Comparison of ENCODE assay signal across 12 cellular contexts in the genomic region with DNA sequence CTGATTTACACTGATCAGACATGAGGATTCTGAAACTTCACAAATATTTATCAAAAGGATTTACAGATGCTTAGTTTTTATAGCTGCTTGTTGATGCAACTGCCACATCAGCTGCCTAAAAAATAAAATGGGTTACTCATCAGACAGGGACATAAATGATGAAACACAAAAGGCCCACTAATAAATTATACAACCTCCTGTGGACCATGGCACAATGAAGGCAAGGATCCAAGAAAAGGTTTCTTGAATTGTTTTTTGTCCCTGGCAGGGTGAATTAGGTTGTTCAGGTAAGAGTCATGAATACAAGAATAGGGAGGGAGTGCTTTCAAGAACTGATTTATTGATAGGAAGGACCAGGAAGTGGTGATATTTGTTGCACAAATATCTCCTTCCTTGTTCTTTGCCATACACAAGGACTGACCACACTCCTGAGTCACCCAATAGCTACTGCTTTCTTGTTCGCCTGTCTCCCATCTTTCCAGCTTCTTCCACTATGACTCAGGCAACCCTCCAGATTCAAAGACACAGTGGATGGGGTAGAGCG.
DNase-seq lines count a peak whose midpoint lies in the region; ATAC-seq, FAIRE-seq and TF ChIP-seq lines count a peak whose summit lies in the region.
"Had no signal": no experiment of that assay in that cellular context is flagged by ENCODE, and none has a peak within 500 bp of the region (broad histone marks: within the 10 kb centered on the region; RNA-seq: fewer than 3 reads in every experiment).

No MANE protein-coding gene starts in this region.

- H3K4me1 Mint-ChIP-seq in stimulated activated naive B cell treated with anti-CD40 and anti-IgM and Interleukin-4, amounts not matched to agents 10 μg/mL and 1 μg/mL and 100 μg/mL, for 72 hours, result peaks cover 3 to 8% of the 10 kb centered on the region in 2 donors

- no peaks in the 10 kb centered on the region for H3K9me3 ChIP-seq in pancreas

- no peaks in the 10 kb centered on the region for H3K9me3 Mint-ChIP-seq in stimulated activated naive B cell treated with anti-CD40 and anti-IgM and Interleukin-4, amounts not matched to agents 10 μg/mL and 1 μg/mL and 100 μg/mL, for 72 hours
- H3K9me3 Mint-ChIP-seq: activated CD4-positive, alpha-beta memory T cell treated with anti-CD3 and anti-CD28 coated beads for 36 hours had no signal

- no peaks in the 10 kb centered on the region for H3K36me3 ChIP-seq in pancreas

- H3K27ac Mint-ChIP-seq in stimulated activated naive B cell treated with anti-CD40 and anti-IgM and Interleukin-4, amounts not matched to agents 10 μg/mL and 1 μg/mL and 100 μg/mL, for 72 hours, result no peak overlapping the region
- H3K27ac Mint-ChIP-seq: activated CD4-positive, alpha-beta memory T cell treated with anti-CD3 and anti-CD28 coated beads for 36 hours had no signal

- 61 to 65% methylated on average over 2 of the region's 2 CpGs for WGBS in pancreas, 2 donors

- H3K4me3 ChIP-seq in pancreas, result no peak overlapping the region

- DNase-seq in GM04503 (ENCODE audit: low read depth) (peak; percentile 89), NOMO-1 treated with dmso at 0.1 percent for 144 hours (lab: John Stamatoyannopoulos, UW; ENCODE audit: unreplicated experiment) (peak; percentile 68), pancreas (no peak)
- DNase-seq in stimulated activated naive B cell treated with anti-CD40 and anti-IgM and Interleukin-4, amounts not matched to agents 10 μg/mL and 1 μg/mL and 100 μg/mL, for 72 hours, result no peak
- DNase-seq in activated naive CD4-positive, alpha-beta T cell treated with Interleukin-2 at 50 U/mL for 16 hours, result no peak
- DNase-seq in activated CD4-positive, alpha-beta T cell treated with anti-CD3 and anti-CD28 coated beads for 48 hours, result no peak
- DNase-seq: activated CD4-positive, alpha-beta memory T cell treated with anti-CD3 and anti-CD28 coated beads for 36 hours; anterior cingulate cortex; Karpas-422; RPMI8226 had no signal

- intact Hi-C loops in pancreas (cut with DNase I), result no loop called here

- TF ChIP-seq CTCF in pancreas (IDR thresholded peaks at IDR 0.05), result no peak

- ATAC-seq in pancreas (peak in 3 of 4 donors; percentile 52 to 81 (median 54)), HG02885 (IDR thresholded peaks at IDR 0.05; ENCODE audit: poor library complexity, unreplicated experiment) (no peak)
- no peak for ATAC-seq in stimulated activated naive B cell treated with anti-CD40 and anti-IgM and Interleukin-4, amounts not matched to agents 10 μg/mL and 1 μg/mL and 100 μg/mL, for 72 hours (replicated peaks)

- FAIRE-seq in endometrium (lab: Jason Lieb, UNC) (peak; percentile 48), pancreas (lab: Jason Lieb, UNC) (no peak)

- H3K4me1 ChIP-seq in pancreas, result no peaks in the 10 kb centered on the region

- no peaks in the 10 kb centered on the region for H3K27me3 Mint-ChIP-seq in stimulated activated naive B cell treated with anti-CD40 and anti-IgM and Interleukin-4, amounts not matched to agents 10 μg/mL and 1 μg/mL and 100 μg/mL, for 72 hours

- no peak overlapping the region for H3K27ac ChIP-seq in pancreas

- H3K27me3 ChIP-seq in pancreas, result no peaks in the 10 kb centered on the region

- no peaks in the 10 kb centered on the region for H3K36me3 Mint-ChIP-seq in stimulated activated naive B cell treated with anti-CD40 and anti-IgM and Interleukin-4, amounts not matched to agents 10 μg/mL and 1 μg/mL and 100 μg/mL, for 72 hours
- H3K36me3 Mint-ChIP-seq: activated CD4-positive, alpha-beta memory T cell treated with anti-CD3 and anti-CD28 coated beads for 36 hours had no signal

- H3K4me3 Mint-ChIP-seq in stimulated activated naive B cell treated with anti-CD40 and anti-IgM and Interleukin-4, amounts not matched to agents 10 μg/mL and 1 μg/mL and 100 μg/mL, for 72 hours, result no peak overlapping the region
- H3K4me3 Mint-ChIP-seq: activated CD4-positive, alpha-beta memory T cell treated with anti-CD3 and anti-CD28 coated beads for 36 hours had no signal

Comparison
In these comparisons a context has a peak if more than half of its experiments do, and no peak if none do; other contexts are left out.
1. DNase-seq: peak in GM04503 (single experiment) and NOMO-1 treated with dmso at 0.1 percent for 144 hours (single experiment); none in pancreas (0 of 6), stimulated activated naive B cell treated with anti-CD40 and anti-IgM and Interleukin-4, amounts not matched to agents 10 μg/mL and 1 μg/mL and 100 μg/mL, for 72 hours (single experiment), activated naive CD4-positive, alpha-beta T cell treated with Interleukin-2 at 50 U/mL for 16 hours (single experiment) and activated CD4-positive, alpha-beta T cell treated with anti-CD3 and anti-CD28 coated beads for 48 hours (single experiment).
2. ATAC-seq: peak in pancreas (3 of 4); none in HG02885 (single experiment) and stimulated activated naive B cell treated with anti-CD40 and anti-IgM and Interleukin-4, amounts not matched to agents 10 μg/mL and 1 μg/mL and 100 μg/mL, for 72 hours (0 of 2).